ENCODE assay signal across 1 cellular context in genomic region chr15:96544162-96544756, GRCh38.
TF ChIP-seq lines count a peak whose summit lies in the region.

No MANE protein-coding gene starts in this region.

TF ChIP-seq in WTC11, 78 proteins besides CTCF, POLR2A, EP300 and RAD21 (continued from another document):
- no peak for TF ChIP-seq STAT6 (CRISPR knock-in tag; conservative IDR thresholded peaks at IDR 0.05; ENCODE audit: low read depth)
- TF ChIP-seq MXD4 (CRISPR knock-in tag; IDR thresholded peaks at IDR 0.05; ENCODE audit: borderline replicate concordance) = no peak
- TF ChIP-seq CREB1 (CRISPR knock-in tag; IDR thresholded peaks at IDR 0.05) = no peak
- no peak for TF ChIP-seq NR3C1 (CRISPR knock-in tag; conservative IDR thresholded peaks at IDR 0.05; ENCODE audit: low read depth)
- TF ChIP-seq ZNF263 (CRISPR knock-in tag; IDR thresholded peaks at IDR 0.05; ENCODE audit: low read depth) = no peak
- TF ChIP-seq NFATC4 (CRISPR knock-in tag; IDR thresholded peaks at IDR 0.05) = no peak
- TF ChIP-seq CDX4 (CRISPR knock-in tag; IDR thresholded peaks at IDR 0.05; ENCODE audit: borderline replicate concordance) = no peak
